Comparison of ENCODE assay signal across 30 cellular contexts in the genomic region with DNA sequence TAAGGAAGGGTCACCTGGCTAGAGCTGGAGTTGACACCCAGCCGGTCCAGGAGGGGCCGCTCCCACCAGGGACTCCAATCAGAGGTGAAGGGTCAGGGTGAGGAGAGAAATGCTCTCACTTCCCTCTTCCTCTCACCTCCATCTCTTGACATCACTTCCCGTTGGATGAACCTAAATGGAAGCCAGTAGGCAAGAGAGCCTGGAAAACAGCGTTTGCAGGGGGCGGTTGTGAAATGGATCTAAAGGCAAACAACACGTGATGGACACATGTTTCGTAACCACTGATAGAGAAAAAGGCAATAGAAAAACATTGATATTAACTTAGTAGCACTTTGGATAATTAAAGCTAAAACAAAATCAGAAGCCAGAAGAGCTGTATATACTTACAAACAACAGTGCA.
"Had no signal": no experiment of that assay in that cellular context is flagged by ENCODE, and none has a peak within 500 bp of the region (broad histone marks: within the 10 kb centered on the region; RNA-seq: fewer than 3 reads in every experiment).

No MANE protein-coding gene starts in this region.

- ATAC-seq: heart right ventricle; naive thymus-derived CD4-positive, alpha-beta T cell; sciatic nerve; stimulated activated naive CD8-positive, alpha-beta T cell treated with anti-CD3 and anti-CD28 coated beads, Interleukin-15, amount 100 ng/mL, for 72 hours; upper lobe of right lung had no signal

- H3K4me1 Mint-ChIP-seq: immature natural killer cell; naive thymus-derived CD4-positive, alpha-beta T cell; neural progenitor cell; stimulated activated naive CD8-positive, alpha-beta T cell treated with anti-CD3 and anti-CD28 coated beads, Interleukin-15, amount 100 ng/mL, for 72 hours had no signal

- H3K4me3 ChIP-seq: colonic mucosa, esophagus squamous epithelium, heart right ventricle, neural progenitor cell, smooth muscle cell, suprapubic skin, transverse colon, upper lobe of right lung, vagina had no signal

- H3K27me3 ChIP-seq: colonic mucosa, transverse colon, upper lobe of right lung, vagina had no signal

- H3K9me3 Mint-ChIP-seq: dendritic cell treated with granulocyte-macrophage colony-stimulating factor and Interleukin-4, amounts not matched to agents 40 ng/mL and 50 ng/mL, for 4 days; immature natural killer cell; nephron; stimulated activated naive CD8-positive, alpha-beta T cell treated with anti-CD3 and anti-CD28 coated beads, Interleukin-15, amount 100 ng/mL, for 72 hours had no signal

- H3K4me1 ChIP-seq: colonic mucosa, parathyroid adenoma had no signal

- H3K36me3 Mint-ChIP-seq: immature natural killer cell; naive thymus-derived CD4-positive, alpha-beta T cell; neural progenitor cell had no signal

- H3K36me3 ChIP-seq: colonic mucosa, esophagus squamous epithelium, heart right ventricle, neural progenitor cell, suprapubic skin, transverse colon, upper lobe of right lung, vagina had no signal

- H3K4me3 Mint-ChIP-seq: dendritic cell treated with granulocyte-macrophage colony-stimulating factor and Interleukin-4, amounts not matched to agents 40 ng/mL and 50 ng/mL, for 4 days; immature natural killer cell; naive thymus-derived CD4-positive, alpha-beta T cell; nephron; neural progenitor cell; stimulated activated naive CD8-positive, alpha-beta T cell treated with anti-CD3 and anti-CD28 coated beads, Interleukin-15, amount 100 ng/mL, for 72 hours had no signal

- H3K27ac ChIP-seq: colonic mucosa, esophagus squamous epithelium, neural progenitor cell, parathyroid adenoma, suprapubic skin, transverse colon, upper lobe of right lung, vagina had no signal

- H3K27ac Mint-ChIP-seq: dendritic cell treated with granulocyte-macrophage colony-stimulating factor and Interleukin-4, amounts not matched to agents 40 ng/mL and 50 ng/mL, for 4 days; immature natural killer cell; nephron; neural progenitor cell; progenitor cell of endocrine pancreas; stimulated activated naive CD8-positive, alpha-beta T cell treated with anti-CD3 and anti-CD28 coated beads, Interleukin-15, amount 100 ng/mL, for 72 hours had no signal

- DNase-seq: colonic mucosa; effector CD8-positive, alpha-beta T cell; esophagus squamous epithelium; foreskin melanocyte; glutamatergic neuron; heart right ventricle; hypothalamus; immature natural killer cell; islet precursor cell; kidney glomerular epithelial cell; mesendoderm; midbrain; naive thymus-derived CD4-positive, alpha-beta T cell; stimulated activated CD4-positive, alpha-beta T cell treated with anti-CD3 and anti-CD28 coated beads, Interleukin-12 subunit alpha, Interleukin-12 subunit beta, amount 100 ng/mL, for 4 hours; stimulated activated CD4-positive, alpha-beta T cell treated with anti-CD3 and anti-CD28 coated beads, Interleukin-1b, Interleukin-23, amount 100 ng/mL, for 48 hours; stimulated activated CD4-positive, alpha-beta T cell treated with anti-CD3 and anti-CD28 coated beads, Interleukin-4, amount 100 ng/mL, for 1 hour; stimulated activated CD8-positive, alpha-beta memory T cell treated with anti-CD3 and anti-CD28 coated beads, Interleukin-4, amount 100 ng/mL, for 48 hours; stimulated activated naive CD4-positive, alpha-beta T cell; stimulated activated naive CD8-positive, alpha-beta T cell treated with anti-CD3 and anti-CD28 coated beads, Interleukin-15, amount 100 ng/mL, for 72 hours; transverse colon; upper lobe of right lung had no signal

- H3K9me3 ChIP-seq: colonic mucosa, esophagus squamous epithelium, heart right ventricle, suprapubic skin, transverse colon, upper lobe of right lung, vagina had no signal
